ENCODE assay signal across 16 cellular contexts in the genomic region with DNA sequence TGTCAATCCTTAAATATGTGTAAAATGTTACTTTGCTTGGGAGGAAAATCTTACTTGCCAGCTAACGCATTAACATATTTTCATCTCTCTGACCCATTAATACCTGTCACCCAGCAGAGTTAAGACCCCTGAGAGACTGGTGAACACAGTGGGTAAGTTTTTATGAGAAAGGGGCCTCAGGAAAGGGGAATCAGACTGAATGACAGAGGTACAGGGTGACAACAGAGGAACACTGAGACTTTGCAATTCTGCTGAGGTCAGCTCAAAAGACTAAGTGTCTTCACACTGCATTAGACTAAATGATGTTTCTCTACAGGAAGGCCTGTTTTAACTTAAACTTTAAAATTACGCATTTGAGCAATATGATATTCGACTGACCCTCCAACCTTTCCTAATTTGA.
A peak's percentile ranks its signal among the peaks of the same experiment; 100 is the strongest.
DNase-seq lines count a peak whose midpoint lies in the region; ATAC-seq, FAIRE-seq and TF ChIP-seq lines count a peak whose summit lies in the region.
"Had no signal": no experiment of that assay in that cellular context is flagged by ENCODE, and none has a peak within 500 bp of the region (broad histone marks: within the 10 kb centered on the region; RNA-seq: fewer than 3 reads in every experiment).

No MANE protein-coding gene starts in this region.

- H3K27me3 Mint-ChIP-seq in mesothelial cell of epicardium (ENCODE audit: low read depth), result no peaks in the 10 kb centered on the region
- no peaks in the 10 kb centered on the region for H3K27me3 Mint-ChIP-seq in activated T-cell treated with anti-CD3 and anti-CD28 coated beads, Interleukin-2, amount 50 U/mL, for 4 hours (ENCODE audit: low read depth)

- POLR2A ChIA-PET in A673 (lab: Charles Lee; ENCODE audit: low non-redundant PET) (no interaction called here), HEK293T (lab: Yijun Ruan, JAX) (no interaction called here), K562 (lab: Yijun Ruan, JAX) (no interaction called here)

- no peaks in the 10 kb centered on the region for H3K79me2 ChIP-seq in K562 (ENCODE audit: control insufficient read depth, insufficient read depth, low read length)

- intact Hi-C loops in A673 (cut with micrococcal nuclease; ENCODE audit: unreplicated experiment), result no loop called here
- intact Hi-C loops in K562 (cut with micrococcal nuclease), result no loop called here

- TF ChIP-seq RAD21 in K562 (CRISPR knock-in tag; conservative IDR thresholded peaks at IDR 0.05 in 1 of 2, IDR thresholded peaks at IDR 0.05 in 1 of 2), result no peak

- BruUV-seq in A673 (replicated peaks; lab: Mats Ljungman, UMichigan), result no TSS peak
- no TSS peak for BruUV-seq in K562 (replicated peaks; lab: Mats Ljungman, UMichigan)

- H3K27ac Mint-ChIP-seq in mesothelial cell of epicardium, result peak overlapping the region; percentile 59
- H3K27ac Mint-ChIP-seq: CD8-positive, alpha-beta T cell had no signal

- no peak for ATAC-seq in K562
- no peak for ATAC-seq in activated T-cell treated with anti-CD3 and anti-CD28 coated beads, Interleukin-2, amount 50 U/mL, for 4 hours
- ATAC-seq: CD8-positive, alpha-beta T cell; HCT116 had no signal

- in situ Hi-C loops in K562 (cut with MboI), result no loop called here

- no peak for TF ChIP-seq POLR2A in K562 (conservative IDR thresholded peaks at IDR 0.05)

- TF ChIP-seq CTCF in A673 (conservative IDR thresholded peaks at IDR 0.05; ENCODE audit: low read depth, low read length) (no peak), K562 (IDR thresholded peaks at IDR 0.05 in 2 of 3, conservative IDR thresholded peaks at IDR 0.05 in 1 of 3; ENCODE audit: insufficient read depth in 2 of 3, low read depth in 1 of 3, low read length in 3 of 3) (no peak), mesothelial cell of epicardium (IDR thresholded peaks at IDR 0.05; ENCODE audit: unreplicated experiment) (no peak)

- H3K4me1 ChIP-seq in A673 (ENCODE audit: insufficient read depth, low read length, poor library complexity, severe bottlenecking) (peaks cover 12% of the 10 kb centered on the region), K562 (replicated peaks in 1 of 2; ENCODE audit: control insufficient read depth in 2 of 2, insufficient read depth in 2 of 2, low read length in 2 of 2) (no peaks in the 10 kb centered on the region)

- H2AFZ ChIP-seq in K562 (ENCODE audit: low read depth, low read length), result no peak overlapping the region

- peaks cover 31% of the 10 kb centered on the region for H3K4me1 Mint-ChIP-seq in mesothelial cell of epicardium
- H3K4me1 Mint-ChIP-seq in activated T-cell treated with anti-CD3 and anti-CD28 coated beads, Interleukin-2, amount 50 U/mL, for 4 hours (ENCODE audit: low read depth), result no peaks in the 10 kb centered on the region

- no peak for FAIRE-seq in K562 (lab: Jason Lieb, UNC)
- FAIRE-seq: A204.1, H54 had no signal

- H3K9me3 ChIP-seq in A673 (ENCODE audit: low read depth, low read length, poor library complexity, severe bottlenecking) (no peaks in the 10 kb centered on the region), K562 (replicated peaks; ENCODE audit: control insufficient read depth, insufficient read depth, low read depth, low read length) (no peaks in the 10 kb centered on the region)

- no peak overlapping the region for H3K4me2 ChIP-seq in K562 (ENCODE audit: insufficient read depth, low read length)

- H3K36me3 Mint-ChIP-seq in mesothelial cell of epicardium, result peaks cover 8% of the 10 kb centered on the region
- no peaks in the 10 kb centered on the region for H3K36me3 Mint-ChIP-seq in activated T-cell treated with anti-CD3 and anti-CD28 coated beads, Interleukin-2, amount 50 U/mL, for 4 hours (ENCODE audit: insufficient read depth)
- H3K36me3 Mint-ChIP-seq: CD14-positive monocyte; CD8-positive, alpha-beta T cell had no signal

- H3K4me3 ChIP-seq in A673 (ENCODE audit: low read depth, low read length, poor library complexity, severe bottlenecking), result no peak overlapping the region
- no peak overlapping the region for H3K4me3 ChIP-seq in K562

- H3K9ac ChIP-seq in K562 (ENCODE audit: insufficient read depth in 1 of 2, low read depth in 2 of 2, low read length in 2 of 2), result no peak overlapping the region

- DNase-seq in A673 (ENCODE audit: low spot score) (peak; percentile 39), HEK293T (ENCODE audit: extremely low spot score) (no peak), K562 (ENCODE audit: extremely low read depth in 1 of 4, low spot score in 3 of 4) (no peak), mesothelial cell of epicardium (ENCODE audit: low spot score in 2 of 2, unreplicated experiment in 2 of 2) (no peak), NCI-H526 treated with DMSO at 0.1 percent for 48 hours (lab: John Stamatoyannopoulos, UW) (no peak), DMS 273 treated with DMSO at 0.1 percent for 48 hours (lab: John Stamatoyannopoulos, UW) (no peak)
- DNase-seq in activated T-cell treated with anti-CD3 and anti-CD28 coated beads, Interleukin-2, amount 50 U/mL, for 4 hours, result no peak
- DNase-seq: CD8-positive, alpha-beta T cell; COR-L47; DMS53; GF-D8; KBM-7 had no signal

- CTCF ChIA-PET in A673 (lab: Charles Lee) (no interaction called here), HEK293T (lab: Yijun Ruan, JAX) (interaction anchor here (0.6 kb wide), 1 partner anchor 331 kb away, joined by 3 read pairs; no protein-coding TSS in a partner anchor), K562 (lab: Yijun Ruan, JAX; ENCODE audit: low intra/inter-chr PET ratio) (no interaction called here)

- no peak overlapping the region for H3K4me3 Mint-ChIP-seq in mesothelial cell of epicardium
- no peak overlapping the region for H3K4me3 Mint-ChIP-seq in activated T-cell treated with anti-CD3 and anti-CD28 coated beads, Interleukin-2, amount 50 U/mL, for 4 hours
- H3K4me3 Mint-ChIP-seq: CD14-positive monocyte; CD8-positive, alpha-beta T cell had no signal

- H3K27me3 ChIP-seq in A673 (replicated peaks; ENCODE audit: insufficient read depth, low read depth, low read length, poor library complexity) (no peaks in the 10 kb centered on the region), K562 (ENCODE audit: control insufficient read depth in 2 of 2, insufficient read depth in 2 of 2, low read length in 2 of 2) (no peaks in the 10 kb centered on the region)

- 3% methylated on average over 3 of the region's 3 CpGs for WGBS in K562 (ENCODE audit: insufficient coverage, low coverage, missing lambda C conversion rate)

- TF ChIP-seq EP300 in K562 (IDR thresholded peaks at IDR 0.05; ENCODE audit: low read length), result no peak

- H4K20me1 ChIP-seq in K562 (replicated peaks; ENCODE audit: control insufficient read depth, insufficient read depth, low read length), result no peaks in the 10 kb centered on the region

- H3K27ac ChIP-seq in A673 (ENCODE audit: low read depth, low read length, poor library complexity, severe bottlenecking) (no peak overlapping the region), K562 (ENCODE audit: extremely low read depth, low read depth, low read length) (no peak overlapping the region)

- no peaks in the 10 kb centered on the region for H3K9me1 ChIP-seq in K562 (ENCODE audit: control insufficient read depth, insufficient read depth, low read length)

- H3K36me3 ChIP-seq in A673 (ENCODE audit: insufficient read depth, low read length, poor library complexity, severe bottlenecking) (no peaks in the 10 kb centered on the region), K562 (ENCODE audit: control insufficient read depth, insufficient read depth, low read length) (no peaks in the 10 kb centered on the region)

- H3K9me3 Mint-ChIP-seq in mesothelial cell of epicardium, result peaks cover 14% of the 10 kb centered on the region
- peaks cover 6% of the 10 kb centered on the region for H3K9me3 Mint-ChIP-seq in activated T-cell treated with anti-CD3 and anti-CD28 coated beads, Interleukin-2, amount 50 U/mL, for 4 hours
- H3K9me3 Mint-ChIP-seq: CD14-positive monocyte; CD8-positive, alpha-beta T cell had no signal

TF ChIP-seq in HEK293T, 16 proteins besides CTCF, POLR2A, EP300 and RAD21:
- TF ChIP-seq, protein P1, sequence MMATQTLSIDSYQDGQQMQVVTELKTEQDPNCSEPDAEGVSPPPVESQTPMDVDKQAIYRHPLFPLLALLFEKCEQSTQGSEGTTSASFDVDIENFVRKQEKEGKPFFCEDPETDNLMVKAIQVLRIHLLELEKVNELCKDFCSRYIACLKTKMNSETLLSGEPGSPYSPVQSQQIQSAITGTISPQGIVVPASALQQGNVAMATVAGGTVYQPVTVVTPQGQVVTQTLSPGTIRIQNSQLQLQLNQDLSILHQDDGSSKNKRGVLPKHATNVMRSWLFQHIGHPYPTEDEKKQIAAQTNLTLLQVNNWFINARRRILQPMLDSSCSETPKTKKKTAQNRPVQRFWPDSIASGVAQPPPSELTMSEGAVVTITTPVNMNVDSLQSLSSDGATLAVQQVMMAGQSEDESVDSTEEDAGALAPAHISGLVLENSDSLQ (IDR thresholded peaks at IDR 0.05), result peak; percentile 94
- TF ChIP-seq FOXA1 (IDR thresholded peaks at IDR 0.05), result no peak

TF ChIP-seq in K562, 482 proteins besides CTCF, POLR2A, EP300 and RAD21:
- TF ChIP-seq ARNT (IDR thresholded peaks at IDR 0.05) (no peak), ESRRA (IDR thresholded peaks at IDR 0.05; ENCODE audit: borderline replicate concordance, low read depth) (no peak), SRSF9 (IDR thresholded peaks at IDR 0.05; ENCODE audit: borderline replicate concordance, low read depth, low read length) (no peak), EWSR1 (IDR thresholded peaks at IDR 0.05; ENCODE audit: borderline replicate concordance, low read depth, partially characterized antibody) (no peak), SIN3B (IDR thresholded peaks at IDR 0.05; ENCODE audit: low read depth) (no peak), MAFG (tag; conservative IDR thresholded peaks at IDR 0.05) (peak; percentile 55; the same call in 1 of the 2 replicates), MAFF (IDR thresholded peaks at IDR 0.05; ENCODE audit: low read length) (peak; percentile 65; the same call in 1 of the 2 replicates), MAFK (IDR thresholded peaks at IDR 0.05; ENCODE audit: low read length) (peak; percentile 80), ZNF354B (CRISPR knock-in tag; IDR thresholded peaks at IDR 0.05) (no peak), ZNF316 (IDR thresholded peaks at IDR 0.05) (peak; percentile 45; the same call in 1 of the 2 replicates)
- TF ChIP-seq, protein P2, sequence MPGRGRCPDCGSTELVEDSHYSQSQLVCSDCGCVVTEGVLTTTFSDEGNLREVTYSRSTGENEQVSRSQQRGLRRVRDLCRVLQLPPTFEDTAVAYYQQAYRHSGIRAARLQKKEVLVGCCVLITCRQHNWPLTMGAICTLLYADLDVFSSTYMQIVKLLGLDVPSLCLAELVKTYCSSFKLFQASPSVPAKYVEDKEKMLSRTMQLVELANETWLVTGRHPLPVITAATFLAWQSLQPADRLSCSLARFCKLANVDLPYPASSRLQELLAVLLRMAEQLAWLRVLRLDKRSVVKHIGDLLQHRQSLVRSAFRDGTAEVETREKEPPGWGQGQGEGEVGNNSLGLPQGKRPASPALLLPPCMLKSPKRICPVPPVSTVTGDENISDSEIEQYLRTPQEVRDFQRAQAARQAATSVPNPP (IDR thresholded peaks at IDR 0.05; ENCODE audit: borderline replicate concordance, insufficient read depth, insufficient read length), result no peak
